Comparison of ENCODE assay signal across 14 cellular contexts in genomic region chr6:165704001-165704748, GRCh38. TPM values are rescaled to one million over a fixed set of nuclear protein-coding genes. Genes with fewer than 3 reads are reported as not detected.
DNase-seq lines count a peak whose midpoint lies in the region; ATAC-seq, FAIRE-seq and TF ChIP-seq lines count a peak whose summit lies in the region.
"Had no signal": no experiment of that assay in that cellular context is flagged by ENCODE, and none has a peak within 500 bp of the region (broad histone marks: within the 10 kb centered on the region; RNA-seq: fewer than 3 reads in every experiment).

No MANE protein-coding gene starts in this region.

- RAD21 ChIA-PET in GM12878 (lab: Charles Lee; ENCODE audit: unreplicated experiment): no interaction called here

- SMC1A ChIA-PET in GM12878 (lab: Charles Lee; ENCODE audit: uncharacterized antibody, unreplicated experiment): interaction anchor here (1.1 kb wide), 1 partner anchor 42 kb away, joined by 3 read pairs; no protein-coding TSS in a partner anchor

- H3K4me3 Mint-ChIP-seq in neural progenitor cell: no peak overlapping the region
- H3K4me3 Mint-ChIP-seq: activated T-helper 1 cell treated with anti-CD3 and anti-CD28 coated beads, Interleukin-12 subunit alpha, Interleukin-12 subunit beta, Interleukin-2, Interleukin-4 antibody, amounts not matched to agents 30 ng/mL and 10 ng/mL and 1 ng/mL, durations not matched to agents 14 hours and 24 hours and 36 hours; CD4-positive, alpha-beta memory T cell had no signal

- TF ChIP-seq CTCF in GM12878 (IDR thresholded peaks at IDR 0.05 in 2 of 3, conservative IDR thresholded peaks at IDR 0.05 in 1 of 3; ENCODE audit: control insufficient read depth in 2 of 3, extremely low read depth in 1 of 3, insufficient read depth in 1 of 3, low read depth in 3 of 3, low read length in 3 of 3): no peak
- TF ChIP-seq CTCF in neural progenitor cell (IDR thresholded peaks at IDR 0.05): no peak

- H3K27me3 Mint-ChIP-seq in neural progenitor cell (ENCODE audit: insufficient read depth, low read depth): no peaks in the 10 kb centered on the region
- H3K27me3 Mint-ChIP-seq: CD4-positive, alpha-beta memory T cell had no signal

- CTCF ChIA-PET in GM12878 (lab: Yijun Ruan, JAX): interaction anchor here (1.2 kb wide), 1 partner anchor 25 kb away, joined by 3 read pairs; no protein-coding TSS in a partner anchor

- in situ Hi-C loops in GM12878 (cut with MboI): no loop called here

- H3F3A ChIP-seq in neural progenitor cell (ENCODE audit: low read depth): no peaks in the 10 kb centered on the region

- 28% methylated on average over 12 of the region's 12 CpGs for WGBS in GM12878 (ENCODE audit: insufficient coverage, insufficient replicate concordance, low lambda C conversion rate, missing lambda C conversion rate)

- no peak overlapping the region for H3K9ac ChIP-seq in GM12878 (ENCODE audit: control insufficient read depth, insufficient read depth, low read length)
- no peak overlapping the region for H3K9ac ChIP-seq in neural progenitor cell

- no peak overlapping the region for H2AFZ ChIP-seq in GM12878 (ENCODE audit: control insufficient read depth, low read depth, low read length)
- no peak overlapping the region for H2AFZ ChIP-seq in neural progenitor cell (replicated peaks)

- peaks cover under 1% of the 10 kb centered on the region for H3K9me3 Mint-ChIP-seq in neural progenitor cell
- H3K9me3 Mint-ChIP-seq: activated T-helper 1 cell treated with anti-CD3 and anti-CD28 coated beads, Interleukin-12 subunit alpha, Interleukin-12 subunit beta, Interleukin-2, Interleukin-4 antibody, amounts not matched to agents 30 ng/mL and 10 ng/mL and 1 ng/mL, durations not matched to agents 14 hours and 24 hours and 36 hours had no signal

- H3K36me3 ChIP-seq in GM12878 (ENCODE audit: control insufficient read depth in 2 of 2, insufficient read depth in 2 of 2, low read length in 1 of 2) (no peaks in the 10 kb centered on the region), neural progenitor cell (no peaks in the 10 kb centered on the region)

- no peak for FAIRE-seq in GM12878 (lab: Jason Lieb, UNC)

- H3K27me3 ChIP-seq in GM12878 (replicated peaks in 1 of 2; ENCODE audit: control insufficient read depth in 2 of 2, insufficient read depth in 2 of 2, low read length in 1 of 2) (no peaks in the 10 kb centered on the region), neural progenitor cell (no peaks in the 10 kb centered on the region)

- POLR2A ChIA-PET in GM12878 (lab: Charles Lee): no interaction called here

- ATAC-seq in GM18520 (IDR thresholded peaks at IDR 0.05; ENCODE audit: unreplicated experiment) (peak; percentile 34), HG03103 (IDR thresholded peaks at IDR 0.05; ENCODE audit: low read depth, unreplicated experiment) (peak; percentile 66), GM12878 (peak; percentile 56), HG02642 (IDR thresholded peaks at IDR 0.05; ENCODE audit: poor library complexity, unreplicated experiment) (no peak)

- H3K4me2 ChIP-seq in GM12878 (ENCODE audit: control insufficient read depth, insufficient read depth) (no peak overlapping the region), neural progenitor cell (peak overlapping the region; percentile 42)

- H3K27ac ChIP-seq in GM12878 (ENCODE audit: control insufficient read depth, insufficient read depth) (no peak overlapping the region), neural progenitor cell (no peak overlapping the region)
- H3K27ac ChIP-seq: HL-60 had no signal

- H3K4me1 ChIP-seq in GM12878 (ENCODE audit: control insufficient read depth, insufficient read depth, low read length): no peaks in the 10 kb centered on the region
- H3K4me1 ChIP-seq in neural progenitor cell: peaks cover 10% of the 10 kb centered on the region

- H3K9me3 ChIP-seq in GM12878 (replicated peaks; ENCODE audit: control insufficient read depth, insufficient read depth, low read length) (no peaks in the 10 kb centered on the region; the same call in 2 of the 3 replicates), neural progenitor cell (ENCODE audit: low read depth) (no peaks in the 10 kb centered on the region)

- H3K4me1 Mint-ChIP-seq in neural progenitor cell: peaks cover 11% of the 10 kb centered on the region

- H3K4me3 ChIP-seq in GM12878 (no peak overlapping the region), neural progenitor cell (no peak overlapping the region)

- H3K36me3 Mint-ChIP-seq in neural progenitor cell: no peaks in the 10 kb centered on the region
- H3K36me3 Mint-ChIP-seq: CD4-positive, alpha-beta memory T cell had no signal

- no peaks in the 10 kb centered on the region for H4K20me1 ChIP-seq in GM12878 (ENCODE audit: control insufficient read depth, insufficient read depth)
- H4K20me1 ChIP-seq in neural progenitor cell (ENCODE audit: low read depth): no peaks in the 10 kb centered on the region

- peak in 1 of 2 experiments; percentile 31; a peak in 1 of 4 replicates for TF ChIP-seq EP300 in GM12878 (IDR thresholded peaks at IDR 0.05; ENCODE audit: borderline replicate concordance in 1 of 2, control insufficient read depth in 1 of 2, low read depth in 2 of 2, low read length in 2 of 2)

- BruUV-seq in GM12878 (replicated peaks; lab: Mats Ljungman, UMichigan): no TSS peak

- H3K79me2 ChIP-seq in GM12878 (ENCODE audit: control insufficient read depth, insufficient read depth, low read length): no peaks in the 10 kb centered on the region
- H3K79me2 ChIP-seq in neural progenitor cell (ENCODE audit: low read depth): no peaks in the 10 kb centered on the region

- no peak for TF ChIP-seq RAD21 in GM12878 (IDR thresholded peaks at IDR 0.05; ENCODE audit: insufficient read depth, low read depth, low read length)

- DNase-seq in GM12878 (ENCODE audit: low read depth, low spot score) (no peak), neural progenitor cell (ENCODE audit: low spot score) (peak; percentile 51), NCI-H774 (lab: John Stamatoyannopoulos, UW) (no peak), HT-29 (ENCODE audit: low spot score) (no peak)
- no peak for DNase-seq in stimulated activated naive CD4-positive, alpha-beta T cell treated with Interleukin-2 at 50 U/mL for 16 hours (lab: John Stamatoyannopoulos, UW)
- DNase-seq: CD4-positive, alpha-beta memory T cell; NCI-H1436 treated with DMSO at 0.1 percent for 48 hours; OCI-M1; T1000 had no signal

- no peak for TF ChIP-seq POLR2A in GM12878 (IDR thresholded peaks at IDR 0.05; ENCODE audit: low read depth, low read length)

- intact Hi-C loops in GM12878 (cut with micrococcal nuclease; ENCODE audit: unreplicated experiment): no loop called here

- H3K27ac Mint-ChIP-seq in neural progenitor cell: no peak overlapping the region
- H3K27ac Mint-ChIP-seq: activated T-helper 1 cell treated with anti-CD3 and anti-CD28 coated beads, Interleukin-12 subunit alpha, Interleukin-12 subunit beta, Interleukin-2, Interleukin-4 antibody, amounts not matched to agents 30 ng/mL and 10 ng/mL and 1 ng/mL, durations not matched to agents 14 hours and 24 hours and 36 hours; CD4-positive, alpha-beta memory T cell had no signal

TF ChIP-seq in GM12878, 131 proteins besides CTCF, POLR2A, EP300 and RAD21 (continues in another document):
- TF ChIP-seq E2F4 (IDR thresholded peaks at IDR 0.05; ENCODE audit: low read depth, low read length): no peak
- no peak for TF ChIP-seq JUND (IDR thresholded peaks at IDR 0.05; ENCODE audit: low read depth, low read length)
- no peak for TF ChIP-seq NFXL1 (IDR thresholded peaks at IDR 0.05; ENCODE audit: borderline replicate concordance)
- TF ChIP-seq JUNB (IDR thresholded peaks at IDR 0.05): no peak
- TF ChIP-seq HDAC2 (IDR thresholded peaks at IDR 0.05): no peak
- no peak for TF ChIP-seq NFYA (IDR thresholded peaks at IDR 0.05; ENCODE audit: borderline replicate concordance, low read depth, low read length)
- TF ChIP-seq NRF1 (conservative IDR thresholded peaks at IDR 0.05; ENCODE audit: low read depth, low read length): no peak
- no peak for TF ChIP-seq WRNIP1 (IDR thresholded peaks at IDR 0.05; ENCODE audit: borderline replicate concordance, low read depth, low read length)

RNA-seq across cellular contexts. Expression of gene PDE10A, which starts 41.1 kb away (rescaled TPM):
- 0.10 TPM in 1 of 2 replicates, not detected in the other for total RNA-seq in GM12878 (2013; cell fraction: nucleolus; rRNA removed)
- 0.05 and 0.06 TPM in 2 replicates for total RNA-seq in GM12878 (2014; rRNA removed)
- under 0.01 TPM in 1 of 2 replicates, not detected in the other for total RNA-seq in GM12878 (2014; rRNA removed; fragmentation: Illumina TruSeq; extraction: Trizol)
- total RNA-seq in GM12878 (2021): 0.03 and 0.16 TPM in 2 replicates
- not detected for polyA plus RNA-seq in GM12878 (2011; ENCODE audit: low read depth)
- 1.3 and 1.7 TPM in 2 replicates for polyA plus RNA-seq in GM12878 (2011; rRNA removed)
- 0.84 and 1.0 TPM in 2 replicates for polyA plus RNA-seq in GM12878 (2011; cell fraction: cytosol; rRNA removed)
- 1.5 and 2.2 TPM in 2 replicates for polyA plus RNA-seq in GM12878 (2011; cell fraction: nucleus; rRNA removed)
- not detected in 2 replicates for polyA plus RNA-seq in GM12878 (2012)
- 0.04 TPM in 1 of 2 replicates, not detected in the other for polyA plus RNA-seq in GM12878 (2014; fragmentation: Illumina TruSeq; extraction: Trizol)
- polyA plus RNA-seq in GM12878 (2014; fragmentation: Nextera tagmentation; extraction: Ambion mirVana): under 1 TPM; 0.02 to 0.03 TPM
- polyA plus RNA-seq in GM12878 (2014; rRNA removed): 0.01 and 0.03 TPM in 2 replicates
- polyA plus RNA-seq in GM12878 (2016; fragmentation: Nextera tagmentation; extraction: Ambion mirVana): not detected
- 4.1 and 5.9 TPM in 2 replicates for polyA minus RNA-seq in GM12878 (2011; rRNA and poly(A)+ RNA removed)
- polyA minus RNA-seq in GM12878 (2011; cell fraction: cytosol; rRNA and poly(A)+ RNA removed): 4.4 and 7.5 TPM in 2 replicates
- polyA minus RNA-seq in GM12878 (2011; cell fraction: nucleus; rRNA and poly(A)+ RNA removed): 2.1 and 4.5 TPM in 2 replicates
- total RNA-seq in neural progenitor cell (ENCODE audit: low replicate concordance): 11.9 and 17.3 TPM in 2 replicates
- 16.0 and 16.9 TPM in 2 replicates for total RNA-seq in HT-29 (2014; rRNA removed; shearing (Covaris generic))
- total RNA-seq: activated T-helper 1 cell treated with anti-CD3 and anti-CD28 coated beads, Interleukin-12 subunit alpha, Interleukin-12 subunit beta, Interleukin-2, Interleukin-4 antibody, amounts not matched to agents 30 ng/mL and 10 ng/mL and 1 ng/mL, durations not matched to agents 14 hours and 24 hours and 36 hours; CD4-positive, alpha-beta memory T cell had no signal
- polyA plus RNA-seq: CD4-positive, alpha-beta memory T cell had no signal

Comparison
In these comparisons a context has a peak if more than half of its experiments do, and no peak if none do; other contexts are left out.
1. RNA of gene PDE10A, which starts 41.1 kb away (total RNA-seq): 11.9 to 17.3 TPM in neural progenitor cell and 16.0 to 16.9 TPM in HT-29; under 0.01 to 0.16 TPM in GM12878; every median in the first group is over 10 times any median in the second.